In genomic region chr19:49954092-49954825, GRCh38 we compare ENCODE assay signal across 13 cellular contexts. TPM values are rescaled to one million over a fixed set of nuclear protein-coding genes. Genes with fewer than 3 reads are reported as not detected.
A peak's percentile ranks its signal among the peaks of the same experiment; 100 is the strongest.
DNase-seq lines count a peak whose midpoint lies in the region; ATAC-seq, FAIRE-seq and TF ChIP-seq lines count a peak whose summit lies in the region.
"Had no signal": no experiment of that assay in that cellular context is flagged by ENCODE, and none has a peak within 500 bp of the region (broad histone marks: within the 10 kb centered on the region; RNA-seq: fewer than 3 reads in every experiment).

No MANE protein-coding gene starts in this region.

- no peaks in the 10 kb centered on the region for H3K4me1 ChIP-seq in SK-N-SH (ENCODE audit: control insufficient read depth in 1 of 2, insufficient read depth in 2 of 2, low read depth in 1 of 2, low read length in 1 of 2)

- no peaks in the 10 kb centered on the region for H4K20me1 ChIP-seq in SK-N-SH (ENCODE audit: insufficient read depth)

- peak overlapping the region; percentile 92 to 98 (median 94) for H3K27ac Mint-ChIP-seq in nephron

- TF ChIP-seq CTCF in nephron (IDR thresholded peaks at IDR 0.05; ENCODE audit: unreplicated experiment in 3 of 3) (no peak), SK-N-SH (IDR thresholded peaks at IDR 0.05) (no peak)

- no peaks in the 10 kb centered on the region for H3F3A ChIP-seq in SK-N-SH (replicated peaks; ENCODE audit: insufficient read depth)

- no peak for TF ChIP-seq RAD21 in SK-N-SH (IDR thresholded peaks at IDR 0.05; ENCODE audit: low read length)

- DNase-seq in CD1c-positive myeloid dendritic cell (ENCODE audit: extremely low spot score) (peak; percentile 50), MV-4-11 (lab: John Stamatoyannopoulos, UW) (peak; percentile 93), SK-N-SH (no peak), NCI-H446 (lab: John Stamatoyannopoulos, UW) (no peak), NCI-H1436 (lab: John Stamatoyannopoulos, UW) (no peak)
- DNase-seq: activated gamma-delta T cell treated with Interleukin-2 at 50 U/mL for 16 hours, Caco-2, NCI-H1105, PC-3 had no signal

- no peak overlapping the region for H3K27ac ChIP-seq in SK-N-SH (ENCODE audit: low read depth in 2 of 2, low read length in 1 of 2)

- H3K79me2 ChIP-seq in SK-N-SH (ENCODE audit: insufficient read depth): no peaks in the 10 kb centered on the region

- H3K27me3 ChIP-seq in SK-N-SH (ENCODE audit: insufficient read depth): peaks cover 67% of the 10 kb centered on the region

- H3K4me3 Mint-ChIP-seq in nephron: peak overlapping the region; percentile 14 to 72 (median 49)

- H3K9me3 ChIP-seq in SK-N-SH: no peaks in the 10 kb centered on the region
- H3K9me3 ChIP-seq: Caco-2 had no signal

- no peak overlapping the region for H3K4me2 ChIP-seq in SK-N-SH

- FAIRE-seq in endometrium (lab: Jason Lieb, UNC): peak; percentile 12
- FAIRE-seq: islet of Langerhans had no signal

- H3K4me1 Mint-ChIP-seq in nephron: peaks cover 72% of the 10 kb centered on the region

- no peak overlapping the region for H2AFZ ChIP-seq in SK-N-SH (ENCODE audit: low read depth)

- no peaks in the 10 kb centered on the region for H3K9me3 Mint-ChIP-seq in nephron

- CTCF ChIA-PET in SK-N-SH (lab: Yijun Ruan, JAX): interaction anchor here (1.3 to 3.5 kb wide), 3 partner anchors 17 to 30 kb away, joined by 4 to 22 read pairs (median 13); no protein-coding TSS in a partner anchor

- ATAC-seq in GM21619 (IDR thresholded peaks at IDR 0.05; ENCODE audit: unreplicated experiment): no peak
- ATAC-seq: PC-3 had no signal

- H3K36me3 ChIP-seq in SK-N-SH (replicated peaks in 1 of 2; ENCODE audit: control insufficient read depth in 1 of 2, insufficient read depth in 2 of 2, low read length in 1 of 2): no peaks in the 10 kb centered on the region

- peaks cover 5% of the 10 kb centered on the region for H3K27me3 Mint-ChIP-seq in nephron (ENCODE audit: low read depth)

- no peak overlapping the region for H3K9ac ChIP-seq in SK-N-SH

- 54% methylated on average over 11 of the region's 12 CpGs for WGBS in SK-N-SH (ENCODE audit: low lambda C conversion rate)

- H3K9me2 ChIP-seq in SK-N-SH: no peaks in the 10 kb centered on the region

- H3K36me3 Mint-ChIP-seq in nephron (ENCODE audit: low read depth): no peaks in the 10 kb centered on the region

- TF ChIP-seq EP300 in SK-N-SH (IDR thresholded peaks at IDR 0.05; ENCODE audit: borderline replicate concordance in 1 of 2, low read depth in 1 of 2, low read length in 1 of 2): no peak

- POLR2A ChIA-PET in SK-N-SH (lab: Yijun Ruan, JAX): no interaction called here

- H3K4me3 ChIP-seq in SK-N-SH (ENCODE audit: low read depth in 2 of 2, low read length in 1 of 2): no peak overlapping the region

TF ChIP-seq in SK-N-SH, 30 proteins besides CTCF, POLR2A, EP300 and RAD21:
- TF ChIP-seq ELF1 (IDR thresholded peaks at IDR 0.05): no peak
- no peak for TF ChIP-seq FOXJ3 (CRISPR knock-in tag; IDR thresholded peaks at IDR 0.05)
- TF ChIP-seq RFX5 (IDR thresholded peaks at IDR 0.05; ENCODE audit: low read length): no peak
- TF ChIP-seq POLR2AphosphoS5 (IDR thresholded peaks at IDR 0.05; ENCODE audit: low read depth, low read length): no peak
- TF ChIP-seq MXI1 (IDR thresholded peaks at IDR 0.05; ENCODE audit: low read depth, low read length): no peak
- TF ChIP-seq JUND (IDR thresholded peaks at IDR 0.05): no peak
- TF ChIP-seq FOXM1 (IDR thresholded peaks at IDR 0.05; ENCODE audit: low read depth): no peak
- no peak for TF ChIP-seq TCF12 (IDR thresholded peaks at IDR 0.05)
- TF ChIP-seq YY1 (IDR thresholded peaks at IDR 0.05; ENCODE audit: low read depth): no peak
- no peak for TF ChIP-seq RCOR1 (IDR thresholded peaks at IDR 0.05; ENCODE audit: low read length)
- no peak for TF ChIP-seq REST (IDR thresholded peaks at IDR 0.05; ENCODE audit: low read depth, low read length)
- no peak for TF ChIP-seq EZH2phosphoT487 (IDR thresholded peaks at IDR 0.05; ENCODE audit: borderline replicate concordance, low read depth)
- TF ChIP-seq MAX (IDR thresholded peaks at IDR 0.05; ENCODE audit: low read depth): no peak
- no peak for TF ChIP-seq PBX3 (IDR thresholded peaks at IDR 0.05)
- TF ChIP-seq SIN3A (IDR thresholded peaks at IDR 0.05; ENCODE audit: borderline replicate concordance, low read depth, low read length): no peak

RNA-seq across cellular contexts. Expression of gene SIGLEC11, which starts 6.7 kb away (rescaled TPM):
- not detected in 2 replicates for polyA plus RNA-seq in SK-N-SH (2012; rRNA removed)
- not detected in 2 replicates for polyA plus RNA-seq in SK-N-SH (2012; cell fraction: cytosol; rRNA removed)
- not detected in 2 replicates for polyA plus RNA-seq in SK-N-SH (2012; cell fraction: nucleus; rRNA removed)

RNA-seq across cellular contexts. Expression of gene NUP62, which starts 25.0 kb away (rescaled TPM):
- 14.6 and 16.2 TPM in 2 replicates for polyA plus RNA-seq in SK-N-SH (2012; rRNA removed)
- polyA plus RNA-seq in SK-N-SH (2012; cell fraction: cytosol; rRNA removed): 11.7 and 14.3 TPM in 2 replicates
- 21.6 and 23.5 TPM in 2 replicates for polyA plus RNA-seq in SK-N-SH (2012; cell fraction: nucleus; rRNA removed)

RNA-seq across cellular contexts. Expression of gene ATF5, which starts 25.3 kb away (rescaled TPM):
- 11.1 and 11.7 TPM in 2 replicates for polyA plus RNA-seq in SK-N-SH (2012; rRNA removed)
- 10.3 TPM in 2 replicates for polyA plus RNA-seq in SK-N-SH (2012; cell fraction: cytosol; rRNA removed)
- polyA plus RNA-seq in SK-N-SH (2012; cell fraction: nucleus; rRNA removed): 20.7 and 27.7 TPM in 2 replicates

RNA-seq across cellular contexts. Expression of gene IL4I1, which starts 57.6 kb away (rescaled TPM):
- 0.35 and 0.50 TPM in 2 replicates for polyA plus RNA-seq in SK-N-SH (2012; rRNA removed)
- polyA plus RNA-seq in SK-N-SH (2012; cell fraction: cytosol; rRNA removed): 0.27 and 0.31 TPM in 2 replicates
- polyA plus RNA-seq in SK-N-SH (2012; cell fraction: nucleus; rRNA removed): 0.76 and 0.97 TPM in 2 replicates

Comparison
In these comparisons a context has a peak if more than half of its experiments do, and no peak if none do; other contexts are left out.
1. DNase-seq: peak in CD1c-positive myeloid dendritic cell (single experiment) and MV-4-11 (single experiment); none in SK-N-SH (single experiment), NCI-H446 (0 of 2) and NCI-H1436 (single experiment).